ENCODE assay signal across 8 cellular contexts in genomic region chr6:99822741-99823512, GRCh38.
DNase-seq lines count a peak whose midpoint lies in the region; ATAC-seq lines count a peak whose summit lies in the region.

No MANE protein-coding gene starts in this region.

- H3K27me3 ChIP-seq in HUES64 (ENCODE audit: insufficient read depth, low read length) (no peaks in the 10 kb centered on the region), mesendoderm (ENCODE audit: insufficient read depth, low read length, poor library complexity) (no peaks in the 10 kb centered on the region)

- no peaks in the 10 kb centered on the region for H3K79me2 ChIP-seq in mesendoderm (ENCODE audit: control insufficient read depth, insufficient read depth, low read length)

- H3K4me3 ChIP-seq in HUES64 (ENCODE audit: low read length) (peak overlapping the region; percentile 56), mesendoderm (ENCODE audit: low read length) (no peak overlapping the region)

- H2BK15ac ChIP-seq in mesendoderm (replicated peaks; ENCODE audit: low read depth), result no peak overlapping the region

- H3K4me1 ChIP-seq in HUES64 (ENCODE audit: insufficient read depth, low read length) (no peaks in the 10 kb centered on the region), mesendoderm (ENCODE audit: control insufficient read depth, low read depth, low read length) (peaks cover 3% of the 10 kb centered on the region)

- 44% methylated on average over 5 of the region's 5 CpGs for WGBS in HUES64
- WGBS in mesendoderm (ENCODE audit: extremely low coverage, insufficient coverage, low lambda C conversion rate), result no CpG with 5 or more reads among the region's 5 CpGs

- no peaks in the 10 kb centered on the region for H3K9me3 ChIP-seq in HUES64 (ENCODE audit: insufficient read depth, low read depth, low read length)

- H2BK120ac ChIP-seq in mesendoderm (ENCODE audit: low read depth, low read length), result no peak overlapping the region

- H3K27ac ChIP-seq in HUES64 (ENCODE audit: low read depth, low read length), result no peak overlapping the region
- no peak overlapping the region for H3K27ac ChIP-seq in mesendoderm (ENCODE audit: low read depth, low read length)

- peak overlapping the region; percentile 51 for H3K18ac ChIP-seq in mesendoderm (ENCODE audit: low read length)

- ATAC-seq in GM18868 (IDR thresholded peaks at IDR 0.05; ENCODE audit: unreplicated experiment), result peak; percentile 98

- no peak overlapping the region for H3K23ac ChIP-seq in mesendoderm (ENCODE audit: low read length)

- H3K4ac ChIP-seq in mesendoderm (ENCODE audit: low read depth, low read length), result peak overlapping the region; percentile 36

- no peak overlapping the region for H2BK5ac ChIP-seq in mesendoderm (ENCODE audit: low read length)

- H3K79me1 ChIP-seq in mesendoderm (ENCODE audit: low read length), result no peaks in the 10 kb centered on the region

- no peak overlapping the region for H2AK5ac ChIP-seq in mesendoderm (ENCODE audit: low read length)

- no peak overlapping the region for H4K5ac ChIP-seq in mesendoderm (ENCODE audit: low read length)

- no peak overlapping the region for H4K8ac ChIP-seq in mesendoderm (ENCODE audit: low read depth, low read length)

- DNase-seq in COR-L47 (lab: John Stamatoyannopoulos, UW), result peak; percentile 67
- DNase-seq in OCI-M1 (lab: John Stamatoyannopoulos, UW), result peak; percentile 88
- DNase-seq in dermis blood vessel endothelial cell, result peak; percentile 70
- DNase-seq in mesendoderm, result peak; percentile 59
- DNase-seq in NOMO-1 treated with DMSO at 0.1 percent for 48 hours (lab: John Stamatoyannopoulos, UW; ENCODE audit: unreplicated experiment), result no peak
- no peak for DNase-seq in CD1c-positive myeloid dendritic cell (ENCODE audit: extremely low spot score)

- H3K36me3 ChIP-seq in HUES64 (ENCODE audit: insufficient read depth, low read length) (no peaks in the 10 kb centered on the region), mesendoderm (ENCODE audit: control insufficient read depth, insufficient read depth, low read length) (no peaks in the 10 kb centered on the region)

- H3K9ac ChIP-seq in HUES64 (ENCODE audit: low read depth, low read length) (peak overlapping the region; percentile 63), mesendoderm (ENCODE audit: low read length) (no peak overlapping the region)

- H3K56ac ChIP-seq in mesendoderm (ENCODE audit: low read length), result peak overlapping the region; percentile 11

- H3K4me2 ChIP-seq in mesendoderm (ENCODE audit: low read length), result no peak overlapping the region

Comparison
In these comparisons a context has a peak if more than half of its experiments do, and no peak if none do; other contexts are left out.
1. DNase-seq: peak in COR-L47 (single experiment), OCI-M1 (single experiment), dermis blood vessel endothelial cell (single experiment) and mesendoderm (single experiment); none in NOMO-1 treated with DMSO at 0.1 percent for 48 hours (single experiment) and CD1c-positive myeloid dendritic cell (single experiment).